12 cellular contexts compared by ENCODE assay signal in the genomic region with DNA sequence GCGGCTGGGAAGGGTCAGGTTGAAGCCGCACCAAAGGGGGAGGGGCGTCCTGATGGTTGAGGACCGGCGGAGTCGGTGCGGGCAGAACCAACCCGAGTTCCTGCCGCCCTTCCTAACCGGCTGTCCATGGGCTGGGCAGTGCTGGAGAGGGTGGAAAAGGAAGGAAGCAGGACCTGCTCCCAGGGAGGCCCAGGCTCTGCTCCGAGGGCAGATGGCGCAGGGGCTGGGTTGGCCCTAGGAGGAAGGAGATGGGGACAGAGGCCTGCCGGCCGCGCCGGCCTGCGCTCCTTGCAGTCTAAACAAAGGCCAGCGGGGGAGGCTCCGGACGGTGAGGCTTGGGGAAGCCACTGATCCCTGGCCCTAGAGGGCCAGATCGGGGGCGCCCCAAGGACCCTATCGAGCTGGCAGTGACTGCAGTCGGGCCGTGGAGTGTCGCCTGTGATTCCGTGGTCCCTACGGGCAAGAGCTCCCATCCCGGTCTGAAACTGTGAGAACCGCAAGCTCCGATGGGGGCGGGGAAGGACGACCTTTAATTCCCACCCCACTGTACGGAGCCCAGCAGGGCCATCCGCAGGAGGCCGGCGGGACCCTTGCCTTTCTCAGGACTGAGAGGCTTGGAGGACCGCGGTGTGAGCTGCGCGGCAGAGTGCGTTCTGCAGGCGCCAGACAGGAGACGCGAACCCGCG. TPM values are rescaled to one million over a fixed set of nuclear protein-coding genes. Genes with fewer than 3 reads are reported as not detected.
DNase-seq lines count a peak whose midpoint lies in the region; ATAC-seq and TF ChIP-seq lines count a peak whose summit lies in the region.
"Had no signal": no experiment of that assay in that cellular context is flagged by ENCODE, and none has a peak within 500 bp of the region (broad histone marks: within the 10 kb centered on the region; RNA-seq: fewer than 3 reads in every experiment).

No MANE protein-coding gene starts in this region.

- peaks cover 35% of the 10 kb centered on the region for H3K27me3 Mint-ChIP-seq in brain
- peaks cover 13 to 65% (median 30%) of the 10 kb centered on the region in 5 donors for H3K27me3 Mint-ChIP-seq in naive thymus-derived CD8-positive, alpha-beta T cell

- H3K4me3 Mint-ChIP-seq in brain: peak overlapping the region; percentile 80 to 83 (median 81)
- peak overlapping the region in 8 of 10 donors; percentile 45 to 75 (median 64) for H3K4me3 Mint-ChIP-seq in naive thymus-derived CD8-positive, alpha-beta T cell

- H3K9me3 Mint-ChIP-seq in brain: peaks cover 0 to 5% (median 0%) of the 10 kb centered on the region in 5 experiments
- H3K9me3 Mint-ChIP-seq in naive thymus-derived CD8-positive, alpha-beta T cell: peaks cover 0 to 2% (median 0%) of the 10 kb centered on the region in 9 donors

- intact Hi-C loops in Right ventricle myocardium superior (cut with DNase I): loop anchor here (5.0 kb wide), 1 partner anchor 119 kb away; no protein-coding TSS in a partner anchor

- peaks cover 54% of the 10 kb centered on the region for H3K4me1 Mint-ChIP-seq in brain
- peaks cover 13 to 19% (median 14%) of the 10 kb centered on the region in 4 donors for H3K4me1 Mint-ChIP-seq in naive thymus-derived CD8-positive, alpha-beta T cell

- peak overlapping the region in 4 of 5 experiments; percentile 26 to 91 (median 76) for H3K27ac Mint-ChIP-seq in brain
- H3K27ac Mint-ChIP-seq in naive thymus-derived CD8-positive, alpha-beta T cell: peak overlapping the region in 1 of 10 donors; percentile 81

- POLR2A ChIA-PET in naive thymus-derived CD8-positive, alpha-beta T cell (lab: Charles Lee): interaction anchor here (1.1 kb wide), 1 partner anchor 204 kb away, joined by 3 read pairs; no protein-coding TSS in a partner anchor

- no peak for TF ChIP-seq CTCF in brain (conservative IDR thresholded peaks at IDR 0.05)

- no peak for ATAC-seq in naive thymus-derived CD8-positive, alpha-beta T cell
- no peak for ATAC-seq in Right ventricle myocardium superior (ENCODE audit: poor library complexity)
- ATAC-seq: esophagus mucosa had no signal

- DNase-seq in NCI-H1417 (lab: John Stamatoyannopoulos, UW) (peak in 2 of 3 experiments; percentile 55 to 62), NCI-H1417 treated with DMSO at 0.1 percent for 48 hours (lab: John Stamatoyannopoulos, UW) (no peak), ELF-1 (ENCODE audit: low read depth, low spot score) (peak; percentile 64), cortex of kidney (lab: John Stamatoyannopoulos, UW) (no peak), RPMI8226 (no peak), Right ventricle myocardium superior (no peak)
- DNase-seq in naive thymus-derived CD8-positive, alpha-beta T cell: no peak
- DNase-seq: EL, NCI-H2029 treated with DMSO at 0.1 percent for 48 hours, trophoblast cell had no signal

- H3K36me3 Mint-ChIP-seq in brain: no peaks in the 10 kb centered on the region
- H3K36me3 Mint-ChIP-seq in naive thymus-derived CD8-positive, alpha-beta T cell: peaks cover 0 to 6% (median 0%) of the 10 kb centered on the region in 3 donors

RNA-seq across cellular contexts. Expression of gene YTHDF1, which starts 39.3 kb away (rescaled TPM):
- 41.3 TPM for polyA plus RNA-seq in brain (ENCODE audit: insufficient read depth, low read depth, low replicate concordance)
- total RNA-seq in naive thymus-derived CD8-positive, alpha-beta T cell: 10 to 100 TPM; 51.8 to 53.1 TPM
- polyA plus RNA-seq in naive thymus-derived CD8-positive, alpha-beta T cell: 10 to 100 TPM; 26.8 to 46.6 (median 34.1) TPM
- 21.1 TPM for total RNA-seq in Right ventricle myocardium superior

RNA-seq across cellular contexts. Expression of gene BIRC7, which starts 59.1 kb away (rescaled TPM):
- not detected for polyA plus RNA-seq in brain (ENCODE audit: insufficient read depth, low read depth, low replicate concordance)
- not detected for total RNA-seq in naive thymus-derived CD8-positive, alpha-beta T cell
- polyA plus RNA-seq in naive thymus-derived CD8-positive, alpha-beta T cell: 1 to 10 TPM in 2 of 3 donors, under 1 TPM in 1; 0.43 to 3.2 (median 1.6) TPM
- total RNA-seq in Right ventricle myocardium superior: 0.22 TPM
- total RNA-seq: esophagus mucosa had no signal

Comparison
In these comparisons a context has a peak if more than half of its experiments do, and no peak if none do; other contexts are left out.
1. DNase-seq: peak in NCI-H1417 (2 of 3) and ELF-1 (single experiment); none in NCI-H1417 treated with DMSO at 0.1 percent for 48 hours (single experiment), naive thymus-derived CD8-positive, alpha-beta T cell (0 of 10), cortex of kidney (single experiment), RPMI8226 (single experiment) and Right ventricle myocardium superior (single experiment).